15 cellular contexts compared by ENCODE assay signal in genomic region chr1:245493029-245493428, GRCh38.
DNase-seq lines count a peak whose midpoint lies in the region; ATAC-seq and TF ChIP-seq lines count a peak whose summit lies in the region.
"Had no signal": no experiment of that assay in that cellular context is flagged by ENCODE, and none has a peak within 500 bp of the region (broad histone marks: within the 10 kb centered on the region; RNA-seq: fewer than 3 reads in every experiment).

No MANE protein-coding gene starts in this region.

- H3K4me3 ChIP-seq in HCT116 (replicated peaks in 1 of 2; ENCODE audit: low read depth in 1 of 2, low read length in 2 of 2): no peak overlapping the region
- no peak overlapping the region for H3K4me3 ChIP-seq in OCI-LY1 (ENCODE audit: low read depth, low read length, poor library complexity, severe bottlenecking)
- H3K4me3 ChIP-seq in epithelial cell of proximal tubule (ENCODE audit: low read depth, low read length): no peak overlapping the region
- H3K4me3 ChIP-seq in lower lobe of right lung: no peak overlapping the region
- H3K4me3 ChIP-seq in left lung: no peak overlapping the region
- H3K4me3 ChIP-seq in H7 (ENCODE audit: insufficient read depth, low read depth, low read length): no peak overlapping the region
- H3K4me3 ChIP-seq: SK-N-MC had no signal

- no peak for TF ChIP-seq POLR2A in HCT116 (IDR thresholded peaks at IDR 0.05; ENCODE audit: borderline replicate concordance, extremely low read depth, insufficient read depth, insufficient read length)

- H3K27me3 ChIP-seq in HCT116 (ENCODE audit: insufficient read depth, low read length) (peaks cover 9% of the 10 kb centered on the region; the same call in 1 of the 2 replicates), OCI-LY1 (ENCODE audit: insufficient read depth, low read length) (no peaks in the 10 kb centered on the region), lower lobe of right lung (ENCODE audit: low read depth) (no peaks in the 10 kb centered on the region), left lung (no peaks in the 10 kb centered on the region), H7 (ENCODE audit: control insufficient read depth, insufficient read depth, low read length) (no peaks in the 10 kb centered on the region)

- H3K4me1 Mint-ChIP-seq in CD14-positive monocyte: peaks cover 20% of the 10 kb centered on the region
- H3K4me1 Mint-ChIP-seq: naive thymus-derived CD4-positive, alpha-beta T cell had no signal

- H2AFZ ChIP-seq in HCT116 (ENCODE audit: low read depth, low read length, poor library complexity, severe bottlenecking) (no peak overlapping the region), OCI-LY1 (ENCODE audit: low read length) (no peak overlapping the region)

- POLR2A ChIA-PET in HCT116 (lab: Charles Lee): no interaction called here

- H4K20me1 ChIP-seq in HCT116 (ENCODE audit: insufficient read depth) (no peaks in the 10 kb centered on the region), OCI-LY1 (ENCODE audit: insufficient read depth, low read length) (no peaks in the 10 kb centered on the region)

- intact Hi-C loops in CD14-positive monocyte (cut with micrococcal nuclease) (no loop called here), HCT116 (cut with micrococcal nuclease) (no loop called here), lower lobe of right lung (cut with DNase I) (no loop called here), left lung (cut with DNase I) (no loop called here)

- H3K27ac ChIP-seq in HCT116 (ENCODE audit: low read depth, low read length) (no peak overlapping the region), OCI-LY1 (ENCODE audit: low read depth, low read length, poor library complexity, severe bottlenecking) (no peak overlapping the region), lower lobe of right lung (no peak overlapping the region), left lung (no peak overlapping the region)
- H3K27ac ChIP-seq: SK-N-MC had no signal

- no peak overlapping the region for H3K4me3 Mint-ChIP-seq in CD14-positive monocyte
- H3K4me3 Mint-ChIP-seq: naive thymus-derived CD4-positive, alpha-beta T cell had no signal

- no peak for TF ChIP-seq RAD21 in HCT116 (IDR thresholded peaks at IDR 0.05; ENCODE audit: low read depth)

- no peaks in the 10 kb centered on the region for H3F3A ChIP-seq in OCI-LY1 (ENCODE audit: insufficient read depth, low read length)

- H3K9me3 Mint-ChIP-seq in CD14-positive monocyte: peaks cover 1 to 12% (median 5%) of the 10 kb centered on the region in 7 donors

- no peaks in the 10 kb centered on the region for H3K9me2 ChIP-seq in HCT116 (ENCODE audit: insufficient read depth)
- H3K9me2 ChIP-seq in OCI-LY1 (ENCODE audit: low read depth, low read length): no peaks in the 10 kb centered on the region

- H3K9ac ChIP-seq in HCT116 (ENCODE audit: low read length) (no peak overlapping the region), OCI-LY1 (ENCODE audit: low read length) (no peak overlapping the region)

- no peaks in the 10 kb centered on the region for H3K4me1 ChIP-seq in HCT116 (ENCODE audit: control insufficient read depth in 1 of 2, insufficient read depth in 2 of 2, low read length in 2 of 2)
- H3K4me1 ChIP-seq in OCI-LY1 (ENCODE audit: insufficient read depth, low read length, severe bottlenecking): no peaks in the 10 kb centered on the region
- no peaks in the 10 kb centered on the region for H3K4me1 ChIP-seq in lower lobe of right lung
- no peaks in the 10 kb centered on the region for H3K4me1 ChIP-seq in left lung

- H3K27ac Mint-ChIP-seq in CD14-positive monocyte: no peak overlapping the region
- H3K27ac Mint-ChIP-seq: naive thymus-derived CD4-positive, alpha-beta T cell had no signal

- RAD21 ChIA-PET in HCT116 (lab: Charles Lee; ENCODE audit: low non-redundant PET in 1 of 2, low total read pairs in 2 of 2, uncharacterized antibody in 2 of 2, unreplicated experiment in 2 of 2): no interaction called here

- no peaks in the 10 kb centered on the region for H3K36me3 Mint-ChIP-seq in CD14-positive monocyte

- H3K79me2 ChIP-seq in HCT116 (ENCODE audit: insufficient read depth, low read length) (no peaks in the 10 kb centered on the region), OCI-LY1 (ENCODE audit: insufficient read depth, low read length) (no peaks in the 10 kb centered on the region)

- peak; percentile 86 for ATAC-seq in HCT116
- ATAC-seq in GM18520 (IDR thresholded peaks at IDR 0.05; ENCODE audit: unreplicated experiment): no peak
- ATAC-seq in lower lobe of right lung: no peak
- no peak for ATAC-seq in left lung
- ATAC-seq: naive thymus-derived CD4-positive, alpha-beta T cell had no signal

- H3K9me3 ChIP-seq in HCT116 (ENCODE audit: control insufficient read depth in 1 of 2, insufficient read depth in 1 of 2, low read depth in 1 of 2, low read length in 2 of 2) (no peaks in the 10 kb centered on the region), OCI-LY1 (ENCODE audit: low read length) (no peaks in the 10 kb centered on the region), lower lobe of right lung (no peaks in the 10 kb centered on the region), left lung (no peaks in the 10 kb centered on the region)

- H3K4me2 ChIP-seq in HCT116 (ENCODE audit: low read length): no peak overlapping the region
- H3K4me2 ChIP-seq in OCI-LY1 (ENCODE audit: low read length): no peak overlapping the region

- DNase-seq in CD14-positive monocyte (ENCODE audit: low spot score) (no peak), HCT116 (ENCODE audit: low read depth, low spot score) (peak; percentile 36), epithelial cell of proximal tubule (ENCODE audit: low read depth) (no peak), lower lobe of right lung (no peak), left lung (no peak), H7 (no peak)
- DNase-seq: activated CD4-positive, alpha-beta T cell treated with anti-CD3 and anti-CD28 coated beads for 4 hours; activated effector memory CD4-positive, alpha-beta T cell treated with Interleukin-2 at 50 U/mL for 16 hours; cerebellar nuclear complex; kidney glomerular epithelial cell; naive thymus-derived CD4-positive, alpha-beta T cell; NCI-H2171 treated with DMSO at 0.1 percent for 48 hours had no signal

- no TSS peak for BruUV-seq in HCT116 (replicated peaks; lab: Mats Ljungman, UMichigan)

- no peaks in the 10 kb centered on the region for H3K36me3 ChIP-seq in HCT116 (ENCODE audit: control insufficient read depth in 1 of 2, insufficient read depth in 2 of 2, low read length in 2 of 2)
- no peaks in the 10 kb centered on the region for H3K36me3 ChIP-seq in OCI-LY1 (ENCODE audit: insufficient read depth, low read length)
- H3K36me3 ChIP-seq in lower lobe of right lung: no peaks in the 10 kb centered on the region
- no peaks in the 10 kb centered on the region for H3K36me3 ChIP-seq in left lung
- H3K36me3 ChIP-seq in H7 (replicated peaks; ENCODE audit: control insufficient read depth, insufficient read depth, low read length): no peaks in the 10 kb centered on the region

- peaks cover 0 to 5% (median 4%) of the 10 kb centered on the region in 3 donors for H3K27me3 Mint-ChIP-seq in CD14-positive monocyte (ENCODE audit: low read depth in 3 of 3)

- CTCF ChIA-PET in HCT116 (lab: Charles Lee): no interaction called here

- TF ChIP-seq CTCF in CD14-positive monocyte (IDR thresholded peaks at IDR 0.05) (peak; percentile 58), HCT116 (IDR thresholded peaks at IDR 0.05 in 2 of 3, conservative IDR thresholded peaks at IDR 0.05 in 1 of 3; ENCODE audit: borderline replicate concordance in 1 of 3, insufficient read depth in 1 of 3, low read depth in 2 of 3, low read length in 2 of 3) (peak in 2 of 3 experiments; percentile 50 to 52; a peak in 4 of 6 replicates), OCI-LY1 (IDR thresholded peaks at IDR 0.05; ENCODE audit: low read length) (peak; percentile 32), epithelial cell of proximal tubule (conservative IDR thresholded peaks at IDR 0.05; ENCODE audit: low read depth, low read length) (peak; percentile 38), lower lobe of right lung (IDR thresholded peaks at IDR 0.05) (no peak), left lung (IDR thresholded peaks at IDR 0.05) (no peak)

TF ChIP-seq in HCT116, 20 proteins besides CTCF, POLR2A, EP300 and RAD21 (continues in another document):
- TF ChIP-seq CEBPB (IDR thresholded peaks at IDR 0.05; ENCODE audit: low read depth): no peak
- no peak for TF ChIP-seq EZH2phosphoT487 (IDR thresholded peaks at IDR 0.05; ENCODE audit: borderline replicate concordance)
- TF ChIP-seq POLR2AphosphoS5 (IDR thresholded peaks at IDR 0.05; ENCODE audit: low read depth, low read length): no peak
- no peak for TF ChIP-seq ZNF274 (IDR thresholded peaks at IDR 0.05; ENCODE audit: low read depth, low read length)
- TF ChIP-seq EGR1 (IDR thresholded peaks at IDR 0.05; ENCODE audit: low read depth): no peak
- no peak for TF ChIP-seq ZBTB33 (IDR thresholded peaks at IDR 0.05; ENCODE audit: extremely low read depth, insufficient replicate concordance, low read length)
- TF ChIP-seq ATF3 (IDR thresholded peaks at IDR 0.05): no peak
- no peak for TF ChIP-seq EZH2 (IDR thresholded peaks at IDR 0.05)
- TF ChIP-seq JUND (IDR thresholded peaks at IDR 0.05): no peak
- no peak for TF ChIP-seq SIN3A (IDR thresholded peaks at IDR 0.05; ENCODE audit: low read depth)
- TF ChIP-seq TCF7L2 (IDR thresholded peaks at IDR 0.05; ENCODE audit: borderline replicate concordance, extremely low read depth, insufficient read depth, insufficient read length): no peak
- TF ChIP-seq ELF1 (IDR thresholded peaks at IDR 0.05; ENCODE audit: borderline replicate concordance, low read depth): no peak
- no peak for TF ChIP-seq CBX3 (IDR thresholded peaks at IDR 0.05; ENCODE audit: low read depth)
- no peak for TF ChIP-seq FOSL1 (IDR thresholded peaks at IDR 0.05; ENCODE audit: low read depth)

Comparison
In these comparisons a context has a peak if more than half of its experiments do, and no peak if none do; other contexts are left out.
1. CTCF ChIP-seq: peak in CD14-positive monocyte (single experiment), HCT116 (2 of 3), OCI-LY1 (single experiment) and epithelial cell of proximal tubule (single experiment); none in lower lobe of right lung (single experiment) and left lung (0 of 2).